Comparison of ENCODE assay signal across 16 cellular contexts in genomic region chr9:135214706-135215105, GRCh38.
"Had no signal": no experiment of that assay in that cellular context is flagged by ENCODE, and none has a peak within 500 bp of the region (broad histone marks: within the 10 kb centered on the region; RNA-seq: fewer than 3 reads in every experiment).

No MANE protein-coding gene starts in this region.

- H3K27me3 ChIP-seq: colonic mucosa had no signal

- ATAC-seq: gastroesophageal sphincter; stimulated activated naive CD8-positive, alpha-beta T cell treated with anti-CD3 and anti-CD28 coated beads, Interleukin-15, Interleukin-2, amounts not matched to agents 100 U/mL and 50 U/mL, for 24 hours had no signal

- H3K9me3 Mint-ChIP-seq: activated naive CD4-positive, alpha-beta T cell treated with anti-CD3 and anti-CD28 coated beads, Interleukin-2, amount 50 U/mL, for 24 hours; central memory CD8-positive, alpha-beta T cell had no signal

- H3K4me1 Mint-ChIP-seq: activated naive CD4-positive, alpha-beta T cell treated with anti-CD3 and anti-CD28 coated beads, Interleukin-2, amount 50 U/mL, for 24 hours; central memory CD8-positive, alpha-beta T cell had no signal

- H3K27ac Mint-ChIP-seq: activated naive CD4-positive, alpha-beta T cell treated with anti-CD3 and anti-CD28 coated beads, Interleukin-2, amount 50 U/mL, for 24 hours had no signal

- H3K36me3 Mint-ChIP-seq: activated naive CD4-positive, alpha-beta T cell treated with anti-CD3 and anti-CD28 coated beads, Interleukin-2, amount 50 U/mL, for 24 hours had no signal

- H3K9me3 ChIP-seq: ascending aorta, colonic mucosa had no signal

- H3K27ac ChIP-seq: ascending aorta, colonic mucosa, esophagus squamous epithelium, gastroesophageal sphincter, SK-N-MC, tibial artery had no signal

- H3K4me3 Mint-ChIP-seq: activated naive CD4-positive, alpha-beta T cell treated with anti-CD3 and anti-CD28 coated beads, Interleukin-2, amount 50 U/mL, for 24 hours; central memory CD8-positive, alpha-beta T cell had no signal

- H3K4me1 ChIP-seq: ascending aorta, colonic mucosa had no signal

- H3K4me3 ChIP-seq: ascending aorta, colonic mucosa, dorsolateral prefrontal cortex, esophagus squamous epithelium, gastroesophageal sphincter, SK-N-MC, tibial artery had no signal

- DNase-seq: activated CD4-positive, CD25-positive, alpha-beta regulatory T cell treated with anti-CD3 and anti-CD28 coated beads, Interleukin-2, amount 50 U/mL, for 72 hours; activated gamma-delta T cell treated with Interleukin-2 at 50 U/mL for 16 hours; activated T-cell treated with anti-CD3 and anti-CD28 coated beads, Interleukin-2, amount 50 U/mL, for 1 hour; colonic mucosa; esophagus squamous epithelium; midbrain; stimulated activated CD4-positive, alpha-beta T cell treated with anti-CD3 and anti-CD28 coated beads, Interleukin-4, amount 100 ng/mL, for 24 hours; stimulated activated naive CD8-positive, alpha-beta T cell treated with anti-CD3 and anti-CD28 coated beads, Interleukin-15, Interleukin-2, amounts not matched to agents 100 U/mL and 50 U/mL, for 24 hours; T-helper 2 cell; tibial artery had no signal

- H3K36me3 ChIP-seq: ascending aorta, colonic mucosa, esophagus squamous epithelium, gastroesophageal sphincter, tibial artery had no signal
